Comparison of ENCODE assay signal across 16 cellular contexts in genomic region chr1:159510223-159510530, GRCh38. TPM values are rescaled to one million over a fixed set of nuclear protein-coding genes. Genes with fewer than 3 reads are reported as not detected.
"Had no signal": no experiment of that assay in that cellular context is flagged by ENCODE, and none has a peak within 500 bp of the region (broad histone marks: within the 10 kb centered on the region; RNA-seq: fewer than 3 reads in every experiment).

No MANE protein-coding gene starts in this region.

- H3K4me2 ChIP-seq: neural progenitor cell had no signal

- DNase-seq: activated B cell treated with CpG ODN at 0.5 μM for 24 hours; activated CD4-positive, alpha-beta T cell treated with anti-CD3 and anti-CD28 coated beads, Interleukin-2, amount 10 ng/mL, durations not matched to agents 7 days and 5 days; activated CD8-positive, alpha-beta memory T cell treated with anti-CD3 and anti-CD28 coated beads, Interleukin-2, amount 50 U/mL, for 48 hours; activated gamma-delta T cell treated with Interleukin-2 at 50 U/mL for 16 hours; amygdala; body of pancreas; central memory CD4-positive, alpha-beta T cell; colonic mucosa; foreskin melanocyte; left colon; psoas muscle; T-helper 2 cell; upper lobe of right lung had no signal

- H3K27ac ChIP-seq: body of pancreas, colonic mucosa, neural progenitor cell, psoas muscle, thoracic aorta, upper lobe of right lung had no signal

- ATAC-seq: body of pancreas, left colon, psoas muscle, sciatic nerve, upper lobe of right lung had no signal

- H3K4me1 ChIP-seq: colonic mucosa, neural progenitor cell, psoas muscle, upper lobe of right lung had no signal

- H3K36me3 ChIP-seq: colonic mucosa, neural progenitor cell, thoracic aorta, upper lobe of right lung had no signal

- H3K27me3 ChIP-seq: body of pancreas, colonic mucosa, neural progenitor cell, upper lobe of right lung had no signal

- H3K4me3 ChIP-seq: body of pancreas, colonic mucosa, neural progenitor cell, psoas muscle, thoracic aorta, upper lobe of right lung had no signal

- H3K9ac ChIP-seq: neural progenitor cell had no signal

RNA-seq across cellular contexts. Expression of gene OR10J5, which starts 25.6 kb away (rescaled TPM):
- polyA plus RNA-seq: psoas muscle had no signal
